In the genomic region with DNA sequence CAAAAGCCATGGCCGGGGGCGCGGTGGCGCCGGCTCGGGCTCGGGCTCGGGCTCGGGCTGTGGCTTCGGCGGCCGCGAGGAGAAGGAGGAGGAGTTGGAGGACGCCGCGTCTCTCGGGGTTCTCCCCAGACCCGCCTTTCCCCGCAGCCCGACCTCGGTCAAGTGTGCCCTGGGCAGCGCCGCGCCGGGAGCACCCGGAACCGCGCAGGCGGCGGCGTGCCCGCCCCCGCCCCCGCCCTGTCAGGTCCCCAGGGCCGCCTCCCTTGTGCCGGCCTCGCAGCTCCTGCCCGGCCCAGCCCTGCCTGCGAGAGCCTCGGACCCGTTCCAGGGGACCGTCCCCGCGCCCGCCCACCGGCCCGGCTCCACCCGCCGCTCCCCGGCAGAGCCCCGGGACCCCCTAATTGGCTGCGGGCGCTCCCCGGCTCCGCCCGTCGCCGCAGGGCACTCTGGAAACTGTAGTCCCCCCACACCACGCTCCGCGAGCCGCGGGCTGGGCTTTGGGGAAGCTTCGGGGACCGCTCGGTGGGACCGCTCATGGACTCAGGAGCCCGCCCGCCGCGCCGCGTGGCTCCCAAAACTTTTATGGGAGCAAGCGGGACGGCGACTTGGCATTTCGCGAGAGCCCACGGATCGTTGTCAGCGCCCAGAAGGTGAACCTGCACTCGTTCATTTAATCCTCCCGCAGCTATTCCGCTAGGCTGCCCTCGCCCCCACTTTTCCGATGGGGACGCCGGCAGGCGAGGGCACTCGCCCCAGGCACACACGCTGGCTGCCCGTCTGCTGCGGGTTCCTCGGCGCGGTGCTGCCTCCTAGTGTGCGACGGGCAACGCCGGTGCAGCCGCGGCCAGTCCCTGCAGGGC, we compare ENCODE assay signal across 8 cellular contexts. TPM values are rescaled to one million over a fixed set of nuclear protein-coding genes. Genes with fewer than 3 reads are reported as not detected.
A peak's percentile ranks its signal among the peaks of the same experiment; 100 is the strongest.
DNase-seq lines count a peak whose midpoint lies in the region; ATAC-seq and TF ChIP-seq lines count a peak whose summit lies in the region.

STK10 (minus strand) TSS at position 192 of the 860 bp plus-strand sequence; CDS start at position 10, 182 bp downstream.

- ATAC-seq in HG02588 (IDR thresholded peaks at IDR 0.05; ENCODE audit: unreplicated experiment), result peak; percentile 67
- peak; percentile 56 to 83 for ATAC-seq in activated naive CD4-positive, alpha-beta T cell treated with anti-CD3 and anti-CD28 coated beads, Interleukin-2, amount 50 U/mL, for 72 hours

- peak within 1 kb of the TSS; percentile 77 for H3K27ac ChIP-seq in osteoblast (ENCODE audit: low read depth, low read length)
- peak within 1 kb of the TSS; percentile 79 to 91 for H3K27ac ChIP-seq in testis

- peak; percentile 50 for TF ChIP-seq POLR2A in NB4 (IDR thresholded peaks at IDR 0.05; ENCODE audit: extremely low read depth, insufficient read length)
- TF ChIP-seq POLR2A in testis (IDR thresholded peaks at IDR 0.05), result no peak

- no peaks in the 10 kb centered on the region for H3K9me3 ChIP-seq in osteoblast (ENCODE audit: low read depth, low read length)
- no peaks in the 10 kb centered on the region for H3K9me3 ChIP-seq in testis

- TF ChIP-seq CTCF in GM12864 (IDR thresholded peaks at IDR 0.05; ENCODE audit: low read depth, low read length, missing control alignments) (peak; percentile 88), NB4 (IDR thresholded peaks at IDR 0.05; ENCODE audit: low read depth, low read length) (peak; percentile 74), osteoblast (IDR thresholded peaks at IDR 0.05; ENCODE audit: extremely low read depth, low read depth, low read length) (peak; percentile 77), testis (IDR thresholded peaks at IDR 0.05) (peak; percentile 72 to 87 (median 78))

- H2AFZ ChIP-seq in osteoblast (ENCODE audit: low read length), result peak within 1 kb of the TSS; percentile 94

- H3K36me3 ChIP-seq in osteoblast (ENCODE audit: insufficient read depth, low read length) (peaks cover 11% of the 10 kb centered on the region), testis (ENCODE audit: low read depth, missing control alignments) (no peaks in the 10 kb centered on the region)

- H3K27me3 ChIP-seq in osteoblast (ENCODE audit: insufficient read depth, low read length) (no peaks in the 10 kb centered on the region), testis (no peaks in the 10 kb centered on the region)

- peak within 1 kb of the TSS; percentile 69 for H3K4me3 ChIP-seq in GM12864 (ENCODE audit: low read depth, low read length)
- H3K4me3 ChIP-seq in NB4 (ENCODE audit: low read depth, low read length), result peak within 1 kb of the TSS; percentile 97
- peak within 1 kb of the TSS; percentile 98 for H3K4me3 ChIP-seq in osteoblast (ENCODE audit: insufficient read depth, low read length)
- peak within 1 kb of the TSS; percentile 87 to 90 for H3K4me3 ChIP-seq in testis

- H3K4me1 ChIP-seq in osteoblast (ENCODE audit: insufficient read depth, low read length), result peaks cover 12% of the 10 kb centered on the region
- peaks cover 18% of the 10 kb centered on the region for H3K4me1 ChIP-seq in testis

- peak within 1 kb of the TSS; percentile 94 to 95 for H3K27ac Mint-ChIP-seq in activated naive CD4-positive, alpha-beta T cell treated with anti-CD3 and anti-CD28 coated beads, Interleukin-2, amount 50 U/mL, for 72 hours

- H3K36me3 Mint-ChIP-seq in activated naive CD4-positive, alpha-beta T cell treated with anti-CD3 and anti-CD28 coated beads, Interleukin-2, amount 50 U/mL, for 72 hours, result peaks cover 8 to 9% of the 10 kb centered on the region in 2 donors

- H4K20me1 ChIP-seq in osteoblast (ENCODE audit: insufficient read depth, low read length), result peaks cover 9% of the 10 kb centered on the region

- DNase-seq in GM12864 (ENCODE audit: low read depth), result no peak
- peak; percentile 97 for DNase-seq in NB4 (ENCODE audit: low read depth)
- peak; percentile 86 for DNase-seq in SKM-1 (lab: John Stamatoyannopoulos, UW; ENCODE audit: unreplicated experiment)
- DNase-seq in activated naive CD4-positive, alpha-beta T cell treated with anti-CD3 and anti-CD28 coated beads, Interleukin-2, amount 50 U/mL, for 72 hours (ENCODE audit: low spot score in 2 of 2), result peak; percentile 89 to 90
- peak; percentile 93 for DNase-seq in glomerular visceral epithelial cell (ENCODE audit: extremely low spot score)
- peak; percentile 99 for DNase-seq in osteoblast (ENCODE audit: insufficient read length, low spot score, missing footprints)
- DNase-seq in testis, result peak; percentile 91

- intact Hi-C loops in testis (cut with DNase I; ENCODE audit: low total_unique reads), result loop anchor here (5.0 kb wide), 1 partner anchor 81 kb away; no protein-coding TSS in a partner anchor

- 0% methylated on average over 6 to 54 of the region's 102 CpGs for WGBS in testis, 2 donors

- peaks cover 42% of the 10 kb centered on the region for H3K79me2 ChIP-seq in osteoblast (ENCODE audit: insufficient read depth, low read length)

- H3K9me3 Mint-ChIP-seq in activated naive CD4-positive, alpha-beta T cell treated with anti-CD3 and anti-CD28 coated beads, Interleukin-2, amount 50 U/mL, for 72 hours, result no peaks in the 10 kb centered on the region

- peak within 1 kb of the TSS; percentile 86 for H3K4me2 ChIP-seq in osteoblast (ENCODE audit: insufficient read depth, low read length)

RNA-seq across cellular contexts. Expression of gene STK10, which starts in this region (rescaled TPM):
- total RNA-seq in activated naive CD4-positive, alpha-beta T cell treated with anti-CD3 and anti-CD28 coated beads, Interleukin-2, amount 50 U/mL, for 72 hours, result 10 to 100 TPM; 42.9 to 92.2 TPM
- total RNA-seq in osteoblast (27.1 and 32.7 TPM in 2 replicates), testis (100 to 1,000 TPM; 142 to 148 TPM)
- 48.8 TPM for polyA plus RNA-seq in testis (ENCODE audit: insufficient read depth, low read depth, low replicate concordance)
